6 cellular contexts compared by ENCODE assay signal in genomic region chrX:101012031-101012430, GRCh38. TPM values are rescaled to one million over a fixed set of nuclear protein-coding genes. Genes with fewer than 3 reads are reported as not detected.
"Had no signal": no experiment of that assay in that cellular context is flagged by ENCODE, and none has a peak within 500 bp of the region (broad histone marks: within the 10 kb centered on the region; RNA-seq: fewer than 3 reads in every experiment).

No MANE protein-coding gene starts in this region.

RNA-seq across cellular contexts. Expression of gene ARL13A, which starts 42.5 kb away (rescaled TPM):
- total RNA-seq: LHCN-M2, PC-3, Peyer's patch, Right ventricle myocardium superior, SJSA1 had no signal
- polyA plus RNA-seq: SK-N-SH had no signal
